ENCODE assay signal across 8 cellular contexts in genomic region chr1:15246960-15247614, GRCh38. TPM values are rescaled to one million over a fixed set of nuclear protein-coding genes. Genes with fewer than 3 reads are reported as not detected.
DNase-seq lines count a peak whose midpoint lies in the region; ATAC-seq, FAIRE-seq and TF ChIP-seq lines count a peak whose summit lies in the region.

FHAD1 (plus strand) TSS chr1:15247223; CDS start chr1:15251785, 4,562 bp downstream.

- DNase-seq in GM18507 (ENCODE audit: extremely low spot score, insufficient read length, low read depth): peak; percentile 43
- DNase-seq in NCI-H146 (lab: John Stamatoyannopoulos, UW): peak; percentile 79
- peak; percentile 33 to 43 for DNase-seq in activated CD4-positive, alpha-beta T cell treated with anti-CD3 and anti-CD28 coated beads for 4 hours
- peak; percentile 53 to 67 for DNase-seq in dermis microvascular lymphatic vessel endothelial cell (ENCODE audit: low read depth in 2 of 2)
- DNase-seq in lower leg skin (ENCODE audit: low spot score in 2 of 2): no peak
- DNase-seq in stimulated activated CD4-positive, alpha-beta T cell treated with anti-CD3 and anti-CD28 coated beads, TNF-alpha, amount 100 ng/mL, for 4 hours (ENCODE audit: low read depth in 3 of 3): peak; percentile 23 to 35 (median 26)
- no peak for DNase-seq in NOMO-1 treated with dmso at 0.1 percent for 144 hours (lab: John Stamatoyannopoulos, UW; ENCODE audit: unreplicated experiment)

- TF ChIP-seq POLR2A in lower leg skin (IDR thresholded peaks at IDR 0.05): no peak

- ATAC-seq in HG03025 (IDR thresholded peaks at IDR 0.05; ENCODE audit: low FRiP score, unreplicated experiment): no peak

- WGBS in lower leg skin, 2 donors: 8 to 25% methylated on average over 14 to 37 of the region's 55 CpGs

- no peak for TF ChIP-seq CTCF in lower leg skin (IDR thresholded peaks at IDR 0.05)

- peak within 1 kb of the TSS; percentile 5 for H3K4me3 ChIP-seq in lower leg skin (ENCODE audit: low read depth, poor library complexity, severe bottlenecking)

- FAIRE-seq in GM18507 (lab: Jason Lieb, UNC): no peak

- intact Hi-C loops in lower leg skin (cut with DNase I; ENCODE audit: low total_unique reads): no loop called here

RNA-seq across cellular contexts. Expression of gene FHAD1, which starts in this region (rescaled TPM):
- total RNA-seq in dermis microvascular lymphatic vessel endothelial cell (under 0.01 and 0.13 TPM in 2 replicates), lower leg skin (1 to 10 TPM in 1 of 4 donors, under 1 TPM in 1, not detected in 2; 0.52 to 2.0 TPM)

Comparison
In these comparisons a context has a peak if more than half of its experiments do, and no peak if none do; other contexts are left out.
1. Peak in DNase-seq in dermis microvascular lymphatic vessel endothelial cell; RNA of the gene not detected or under 1 TPM.
2. DNase-seq: peak in GM18507 (single experiment), NCI-H146 (single experiment), activated CD4-positive, alpha-beta T cell treated with anti-CD3 and anti-CD28 coated beads for 4 hours (2 of 2) and stimulated activated CD4-positive, alpha-beta T cell treated with anti-CD3 and anti-CD28 coated beads, TNF-alpha, amount 100 ng/mL, for 4 hours (3 of 3); none in lower leg skin (0 of 2) and NOMO-1 treated with dmso at 0.1 percent for 144 hours (single experiment).